In the genomic region with DNA sequence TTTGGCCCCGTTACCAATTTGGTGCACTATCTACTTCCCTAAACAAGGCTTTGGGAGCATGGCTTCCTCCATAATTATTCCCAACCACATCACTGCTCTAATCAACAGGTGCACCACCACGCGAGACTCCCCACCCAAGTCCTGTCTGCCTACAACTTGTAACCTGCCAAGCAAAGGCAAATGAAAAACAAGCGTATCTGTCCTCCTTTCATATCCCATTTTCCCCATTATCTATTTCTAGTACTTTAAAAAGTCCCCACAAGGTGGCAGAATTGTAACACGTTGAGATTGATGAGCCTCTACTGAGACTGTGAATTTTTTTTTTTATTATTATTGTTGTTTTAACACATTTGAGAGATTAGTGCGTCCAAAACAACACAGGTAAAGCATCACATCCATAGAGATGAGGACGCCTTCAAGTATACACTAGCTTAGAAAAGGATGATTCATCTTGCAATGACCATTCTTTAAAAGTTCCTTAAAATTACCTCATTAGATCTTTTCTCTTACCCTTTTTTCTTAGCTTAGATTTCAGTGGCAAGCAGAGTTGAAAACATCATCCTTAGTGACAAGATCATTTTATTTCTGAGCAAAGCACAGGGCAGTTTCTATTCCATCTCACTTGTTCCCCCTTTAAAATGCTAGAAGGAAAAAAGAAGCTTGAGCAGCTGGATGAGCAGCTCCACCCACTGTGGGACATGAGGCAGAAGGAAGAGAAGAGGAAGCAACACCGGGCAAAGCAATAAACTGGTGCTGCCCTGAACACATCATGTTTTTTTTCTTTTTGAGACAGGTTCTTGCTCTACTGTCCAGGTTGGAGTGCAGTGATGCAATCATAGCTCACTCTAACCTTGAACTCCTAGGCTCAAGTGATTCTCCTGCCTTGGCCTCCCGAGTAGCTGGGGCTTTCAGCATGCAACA, we compare ENCODE assay signal across 8 cellular contexts.
DNase-seq lines count a peak whose midpoint lies in the region; ATAC-seq and TF ChIP-seq lines count a peak whose summit lies in the region.

No MANE protein-coding gene starts in this region.

- peak; percentile 47 for TF ChIP-seq CTCF in GM13977 (IDR thresholded peaks at IDR 0.05; ENCODE audit: extremely low read depth, insufficient read depth, missing control alignments)

- no peak overlapping the region for H3K4me3 ChIP-seq in BLaER1

- H3K4me1 Mint-ChIP-seq in activated T-cell treated with anti-CD3 and anti-CD28 coated beads, Interleukin-2, amount 50 U/mL, for 72 hours (ENCODE audit: low read depth): peaks cover 75% of the 10 kb centered on the region

- no peaks in the 10 kb centered on the region for H3K9me3 ChIP-seq in BLaER1

- H3K4me2 ChIP-seq in BLaER1: peak overlapping the region; percentile 37

- peak overlapping the region; percentile 67 to 77 for H3K4me3 Mint-ChIP-seq in activated T-cell treated with anti-CD3 and anti-CD28 coated beads, Interleukin-2, amount 50 U/mL, for 72 hours

- no peak overlapping the region for H3K27ac ChIP-seq in BLaER1

- no peaks in the 10 kb centered on the region for H3K9me3 Mint-ChIP-seq in activated T-cell treated with anti-CD3 and anti-CD28 coated beads, Interleukin-2, amount 50 U/mL, for 72 hours

- peak; percentile 55 for ATAC-seq in HG02870 (IDR thresholded peaks at IDR 0.05; ENCODE audit: unreplicated experiment)
- ATAC-seq in activated T-cell treated with anti-CD3 and anti-CD28 coated beads, Interleukin-2, amount 50 U/mL, for 72 hours (replicated peaks in 1 of 2): peak; percentile 68

- no peaks in the 10 kb centered on the region for H3K27me3 Mint-ChIP-seq in activated T-cell treated with anti-CD3 and anti-CD28 coated beads, Interleukin-2, amount 50 U/mL, for 72 hours (ENCODE audit: low read depth)

- in situ Hi-C loops in GM13977 (cut with MboI; ENCODE audit: low pct_unique_long_range_greater_than_20kb, low sequenced_read_pairs, unreplicated experiment): no loop called here

- H3K9ac ChIP-seq in BLaER1: no peak overlapping the region

- peak overlapping the region; percentile 85 for H3K27ac Mint-ChIP-seq in activated T-cell treated with anti-CD3 and anti-CD28 coated beads, Interleukin-2, amount 50 U/mL, for 72 hours

- peaks cover 13% of the 10 kb centered on the region for H3K4me1 ChIP-seq in BLaER1

- H4K20me1 ChIP-seq in BLaER1: no peaks in the 10 kb centered on the region

- DNase-seq in GM13977 (ENCODE audit: low spot score) (peak; percentile 18), NCI-H2171 treated with DMSO at 0.1 percent for 48 hours (lab: John Stamatoyannopoulos, UW) (peak; percentile 49), germinal center (ENCODE audit: low spot score) (peak; percentile 34), renal cortical epithelial cell (ENCODE audit: low read depth) (peak; percentile 49)
- DNase-seq in activated T-cell treated with anti-CD3 and anti-CD28 coated beads, Interleukin-2, amount 50 U/mL, for 72 hours: peak; percentile 6 to 29
- DNase-seq in activated effector memory CD4-positive, alpha-beta T cell treated with Interleukin-2 at 50 U/mL for 16 hours: no peak

- H3K27me3 ChIP-seq in BLaER1: no peaks in the 10 kb centered on the region

- no peaks in the 10 kb centered on the region for H3K36me3 Mint-ChIP-seq in activated T-cell treated with anti-CD3 and anti-CD28 coated beads, Interleukin-2, amount 50 U/mL, for 72 hours (ENCODE audit: insufficient read depth in 2 of 2)

- H3K36me3 ChIP-seq in BLaER1: no peaks in the 10 kb centered on the region
